ENCODE assay signal across 25 cellular contexts in genomic region chr1:227323956-227324267, GRCh38.
"Had no signal": no experiment of that assay in that cellular context is flagged by ENCODE, and none has a peak within 500 bp of the region (broad histone marks: within the 10 kb centered on the region; RNA-seq: fewer than 3 reads in every experiment).

No MANE protein-coding gene starts in this region.

- H3K4me2 ChIP-seq: neural progenitor cell had no signal

- H3K36me3 Mint-ChIP-seq: activated CD8-positive, alpha-beta memory T cell treated with anti-CD3 and anti-CD28 coated beads, Interleukin-2, amount 10 ng/mL, durations not matched to agents 7 days and 5 days; activated naive CD4-positive, alpha-beta T cell treated with anti-CD3 and anti-CD28 coated beads, Interleukin-2, amount 50 U/mL, for 24 hours; natural killer cell; neural progenitor cell; type B pancreatic cell had no signal

- H2AFZ ChIP-seq: neural progenitor cell, parathyroid adenoma had no signal

- H3K4me3 ChIP-seq: esophagus squamous epithelium, left ventricle myocardium inferior, neural progenitor cell, right atrium auricular region, spleen, thoracic aorta, vagina had no signal

- ATAC-seq: activated CD4-positive, alpha-beta T cell treated with anti-CD3 and anti-CD28 coated beads for 36 hours; activated CD8-positive, alpha-beta memory T cell treated with anti-CD3 and anti-CD28 coated beads, Interleukin-2, amount 10 ng/mL, durations not matched to agents 7 days and 5 days; activated CD8-positive, alpha-beta T cell treated with anti-CD3 and anti-CD28 coated beads, Interleukin-2, amount 10 ng/mL, durations not matched to agents 7 days and 5 days; activated naive CD8-positive, alpha-beta T cell treated with anti-CD3 and anti-CD28 coated beads, Interleukin-2, amount 50 U/mL, for 24 hours; natural killer cell; stimulated activated naive CD8-positive, alpha-beta T cell treated with anti-CD3 and anti-CD28 coated beads, Interleukin-15, Interleukin-2, amounts not matched to agents 100 U/mL and 50 U/mL, for 24 hours had no signal

- H3K9ac ChIP-seq: neural progenitor cell, parathyroid adenoma had no signal

- H3K9me3 ChIP-seq: right atrium auricular region, thoracic aorta, vagina had no signal

- H3K79me2 ChIP-seq: parathyroid adenoma had no signal

- H3K36me3 ChIP-seq: esophagus squamous epithelium, left ventricle myocardium inferior, neural progenitor cell, right atrium auricular region, spleen, thoracic aorta, vagina had no signal

- H3K9me3 Mint-ChIP-seq: activated naive CD8-positive, alpha-beta T cell treated with anti-CD3 and anti-CD28 coated beads, Interleukin-2, amount 50 U/mL, for 24 hours; activated T-helper 2 cell treated with anti-CD3 and anti-CD28 coated beads, Interferon-gamma antibody, Interleukin-2, Interleukin-4, amounts not matched to agents 10 μg/mL and 5 μg/mL and 100 μg/mL, durations not matched to agents 14 hours and 24 hours and 36 hours; natural killer cell; T-helper 2 cell treated with Interferon-gamma antibody and Interleukin-4, amounts not matched to agents 5 μg/mL and 100 μg/mL, for 36 hours; type B pancreatic cell had no signal

- DNase-seq: activated CD4-positive, alpha-beta T cell treated with anti-CD3 and anti-CD28 coated beads for 36 hours; activated CD4-positive, CD25-positive, alpha-beta regulatory T cell; activated CD8-positive, alpha-beta memory T cell treated with anti-CD3 and anti-CD28 coated beads, Interleukin-2, amount 10 ng/mL, durations not matched to agents 7 days and 5 days; activated CD8-positive, alpha-beta T cell treated with anti-CD3 and anti-CD28 coated beads, Interleukin-2, amount 10 ng/mL, durations not matched to agents 7 days and 5 days; activated naive CD8-positive, alpha-beta T cell treated with anti-CD3 and anti-CD28 coated beads, Interleukin-2, amount 50 U/mL, for 24 hours; activated T-cell treated with anti-CD3 and anti-CD28 coated beads, Interleukin-2, amount 50 U/mL, for 48 hours; amygdala; caudate nucleus; esophagus squamous epithelium; left ventricle myocardium inferior; natural killer cell; occipital lobe; spleen; stimulated activated naive CD8-positive, alpha-beta T cell treated with anti-CD3 and anti-CD28 coated beads, Interleukin-15, Interleukin-2, amounts not matched to agents 100 U/mL and 50 U/mL, for 24 hours; T-helper 1 cell had no signal

- H3K4me3 Mint-ChIP-seq: activated CD4-positive, alpha-beta T cell treated with anti-CD3 and anti-CD28 coated beads for 36 hours; activated CD8-positive, alpha-beta memory T cell treated with anti-CD3 and anti-CD28 coated beads, Interleukin-2, amount 10 ng/mL, durations not matched to agents 7 days and 5 days; activated CD8-positive, alpha-beta T cell treated with anti-CD3 and anti-CD28 coated beads, Interleukin-2, amount 10 ng/mL, durations not matched to agents 7 days and 5 days; activated naive CD4-positive, alpha-beta T cell treated with anti-CD3 and anti-CD28 coated beads, Interleukin-2, amount 50 U/mL, for 24 hours; activated naive CD8-positive, alpha-beta T cell treated with anti-CD3 and anti-CD28 coated beads, Interleukin-2, amount 50 U/mL, for 24 hours; natural killer cell; neural progenitor cell; T-helper 2 cell treated with Interferon-gamma antibody and Interleukin-4, amounts not matched to agents 5 μg/mL and 100 μg/mL, for 36 hours; type B pancreatic cell had no signal

- H3K27ac Mint-ChIP-seq: activated CD4-positive, alpha-beta T cell treated with anti-CD3 and anti-CD28 coated beads for 36 hours; activated CD8-positive, alpha-beta memory T cell treated with anti-CD3 and anti-CD28 coated beads, Interleukin-2, amount 10 ng/mL, durations not matched to agents 7 days and 5 days; activated CD8-positive, alpha-beta T cell treated with anti-CD3 and anti-CD28 coated beads, Interleukin-2, amount 10 ng/mL, durations not matched to agents 7 days and 5 days; activated naive CD4-positive, alpha-beta T cell treated with anti-CD3 and anti-CD28 coated beads, Interleukin-2, amount 50 U/mL, for 24 hours; activated naive CD8-positive, alpha-beta T cell treated with anti-CD3 and anti-CD28 coated beads, Interleukin-2, amount 50 U/mL, for 24 hours; activated T-helper 2 cell treated with anti-CD3 and anti-CD28 coated beads, Interferon-gamma antibody, Interleukin-2, Interleukin-4, amounts not matched to agents 10 μg/mL and 5 μg/mL and 100 μg/mL, durations not matched to agents 14 hours and 24 hours and 36 hours; natural killer cell; neural progenitor cell; T-helper 2 cell treated with Interferon-gamma antibody and Interleukin-4, amounts not matched to agents 5 μg/mL and 100 μg/mL, for 36 hours had no signal

- H3K4me1 Mint-ChIP-seq: activated CD4-positive, alpha-beta T cell treated with anti-CD3 and anti-CD28 coated beads for 36 hours; natural killer cell had no signal

- H3K27ac ChIP-seq: epithelial cell of prostate, esophagus squamous epithelium, left ventricle myocardium inferior, neural progenitor cell, parathyroid adenoma, right atrium auricular region, spleen, thoracic aorta, vagina had no signal

- H3K4me1 ChIP-seq: vagina had no signal

- H3K27me3 ChIP-seq: esophagus squamous epithelium, neural progenitor cell, right atrium auricular region, vagina had no signal
